ENCODE assay signal across 7 cellular contexts in genomic region chr7:66629659-66630058, GRCh38. TPM values are rescaled to one million over a fixed set of nuclear protein-coding genes. Genes with fewer than 3 reads are reported as not detected.
DNase-seq lines count a peak whose midpoint lies in the region; ATAC-seq and TF ChIP-seq lines count a peak whose summit lies in the region.

No MANE protein-coding gene starts in this region.

- H3K4me3 ChIP-seq in HUES6 (ENCODE audit: low read depth, low read length) (peak overlapping the region; percentile 74), stomach (peak overlapping the region; percentile 66 to 87 (median 80))

- H3K36me3 Mint-ChIP-seq in activated naive CD8-positive, alpha-beta T cell = peaks cover 2% of the 10 kb centered on the region
- H3K36me3 Mint-ChIP-seq in immature natural killer cell = peaks cover 4 to 15% (median 4%) of the 10 kb centered on the region in 3 donors

- H3K27me3 Mint-ChIP-seq in activated naive CD8-positive, alpha-beta T cell = no peaks in the 10 kb centered on the region
- peaks cover 3 to 16% (median 8%) of the 10 kb centered on the region in 3 donors for H3K27me3 Mint-ChIP-seq in immature natural killer cell (ENCODE audit: low read depth in 3 of 3)

- no peaks in the 10 kb centered on the region for H3K9me3 ChIP-seq in HUES6 (ENCODE audit: control insufficient read depth, insufficient read depth, low read depth, low read length)
- no peaks in the 10 kb centered on the region for H3K9me3 ChIP-seq in stomach

- no peak overlapping the region for H3K9ac ChIP-seq in HUES6 (ENCODE audit: low read length)

- no peak overlapping the region for H3K27ac ChIP-seq in HUES6 (ENCODE audit: low read depth, low read length)
- peak overlapping the region; percentile 46 to 99 (median 96) for H3K27ac ChIP-seq in stomach

- H3K27ac Mint-ChIP-seq in activated naive CD8-positive, alpha-beta T cell = peak overlapping the region; percentile 30
- peak overlapping the region; percentile 90 to 95 (median 92) for H3K27ac Mint-ChIP-seq in immature natural killer cell

- H3K4me1 ChIP-seq in HUES6 (ENCODE audit: control insufficient read depth, insufficient read depth, low read length) (0 out of 2 replicates have a peak, but pooled peaks cover 6% of the 10 kb centered on the region), stomach (peaks cover 8 to 55% (median 29%) of the 10 kb centered on the region in 4 donors)

- H3K36me3 ChIP-seq in HUES6 (ENCODE audit: control insufficient read depth, insufficient read depth, low read length) = peaks cover 14% of the 10 kb centered on the region
- peaks cover 5 to 17% (median 16%) of the 10 kb centered on the region in 4 donors for H3K36me3 ChIP-seq in stomach

- H3K27me3 ChIP-seq in HUES6 (ENCODE audit: control insufficient read depth, insufficient read depth, low read length) (no peaks in the 10 kb centered on the region), stomach (no peaks in the 10 kb centered on the region)

- no peak for TF ChIP-seq EP300 in stomach (IDR thresholded peaks at IDR 0.05)

- no peak for TF ChIP-seq POLR2A in stomach (IDR thresholded peaks at IDR 0.05)

- ATAC-seq in HG03432 (IDR thresholded peaks at IDR 0.05; ENCODE audit: unreplicated experiment) (no peak), HG02798 (IDR thresholded peaks at IDR 0.05; ENCODE audit: poor library complexity, unreplicated experiment) (no peak), GM21825 (IDR thresholded peaks at IDR 0.05; ENCODE audit: unreplicated experiment) (no peak)

- peaks cover 51% of the 10 kb centered on the region for H3K4me1 Mint-ChIP-seq in activated naive CD8-positive, alpha-beta T cell (ENCODE audit: low read depth)
- peaks cover 47 to 49% of the 10 kb centered on the region in 2 donors for H3K4me1 Mint-ChIP-seq in immature natural killer cell

- TF ChIP-seq CTCF in stomach (IDR thresholded peaks at IDR 0.05) = no peak

- no peaks in the 10 kb centered on the region for H3K9me3 Mint-ChIP-seq in activated naive CD8-positive, alpha-beta T cell (ENCODE audit: low read depth)
- H3K9me3 Mint-ChIP-seq in immature natural killer cell = no peaks in the 10 kb centered on the region

- 61 to 76% (median 72%) methylated on average over 5 of the region's 5 CpGs for WGBS in stomach, 5 donors

- DNase-seq in immature natural killer cell = no peak
- DNase-seq in stomach = no peak

- intact Hi-C loops in stomach (cut with DNase I; ENCODE audit: low total_unique reads) = no loop called here

- peak overlapping the region; percentile 78 for H3K4me3 Mint-ChIP-seq in activated naive CD8-positive, alpha-beta T cell
- peak overlapping the region; percentile 58 to 82 (median 65) for H3K4me3 Mint-ChIP-seq in immature natural killer cell

RNA-seq across cellular contexts. Expression of gene KCTD7, which starts 1.0 kb away (rescaled TPM):
- polyA plus RNA-seq in immature natural killer cell (10 to 100 TPM in 1 of 3 donors, 1 to 10 TPM in 2; 4.4 to 20.7 (median 7.5) TPM), stomach (1 to 10 TPM; 2.7 to 5.0 (median 4.0) TPM)
- total RNA-seq in stomach = 10 to 100 TPM in 2 of 5 donors, 1 to 10 TPM in 3; 1.7 to 17.5 (median 7.4) TPM
